Comparison of ENCODE assay signal across 20 cellular contexts in genomic region chr12:89648211-89648930, GRCh38.
A peak's percentile ranks its signal among the peaks of the same experiment; 100 is the strongest.
DNase-seq lines count a peak whose midpoint lies in the region; TF ChIP-seq lines count a peak whose summit lies in the region.
"Had no signal": no experiment of that assay in that cellular context is flagged by ENCODE, and none has a peak within 500 bp of the region (broad histone marks: within the 10 kb centered on the region; RNA-seq: fewer than 3 reads in every experiment).

No MANE protein-coding gene starts in this region.

- TF ChIP-seq POLR2A in erythroblast (IDR thresholded peaks at IDR 0.05; ENCODE audit: low read length) = no peak
- no peak for TF ChIP-seq POLR2A in thyroid gland (IDR thresholded peaks at IDR 0.05)

- H3K27me3 ChIP-seq in mesendoderm (ENCODE audit: insufficient read depth, low read length, poor library complexity) (no peaks in the 10 kb centered on the region), thyroid gland (no peaks in the 10 kb centered on the region)
- H3K27me3 ChIP-seq: heart left ventricle had no signal

- peaks cover 0 to 8% (median 0%) of the 10 kb centered on the region in 7 donors for H3K9me3 Mint-ChIP-seq in CD14-positive monocyte

- no peak overlapping the region for H2BK15ac ChIP-seq in mesendoderm (replicated peaks; ENCODE audit: low read depth)

- H2AK5ac ChIP-seq in mesendoderm (ENCODE audit: low read length) = no peak overlapping the region

- H3K4ac ChIP-seq in mesendoderm (ENCODE audit: low read depth, low read length) = no peak overlapping the region

- intact Hi-C loops in CD14-positive monocyte (cut with micrococcal nuclease) (no loop called here), thyroid gland (cut with DNase I) (no loop called here)

- H3K27ac ChIP-seq in mesendoderm (ENCODE audit: low read depth, low read length) (no peak overlapping the region), thyroid gland (no peak overlapping the region)
- H3K27ac ChIP-seq: coronary artery, heart left ventricle, PC-9, thoracic aorta had no signal

- no peak overlapping the region for H3K56ac ChIP-seq in mesendoderm (ENCODE audit: low read length)

- no peak overlapping the region for H4K5ac ChIP-seq in mesendoderm (ENCODE audit: low read length)

- H3K23ac ChIP-seq in mesendoderm (ENCODE audit: low read length) = no peak overlapping the region

- in situ Hi-C loops in GM13976 (cut with MboI; ENCODE audit: low sequenced_read_pairs, unreplicated experiment) = no loop called here

- H4K8ac ChIP-seq in mesendoderm (ENCODE audit: low read depth, low read length) = no peak overlapping the region

- H3K36me3 Mint-ChIP-seq in CD14-positive monocyte = peaks cover 55 to 69% of the 10 kb centered on the region in 2 donors

- peak; percentile 49 for DNase-seq in CD14-positive monocyte (ENCODE audit: low spot score)
- DNase-seq in RPMI7951 (ENCODE audit: low read depth) = peak; percentile 75
- peak; percentile 86 to 89 for DNase-seq in erythroblast (lab: John Stamatoyannopoulos, UW)
- peak; percentile 92 for DNase-seq in mesendoderm
- no peak for DNase-seq in GM13976 (ENCODE audit: low spot score)
- DNase-seq in thyroid gland = no peak
- no peak for DNase-seq in stimulated activated CD4-positive, alpha-beta T cell treated with anti-CD3 and anti-CD28 coated beads, Interleukin-4, amount 100 ng/mL, for 4 hours
- no peak for DNase-seq in SIG-M5 treated with dmso at 0.1 percent for 504 hours (lab: John Stamatoyannopoulos, UW; ENCODE audit: unreplicated experiment)
- DNase-seq: ACHN; activated CD8-positive, alpha-beta memory T cell treated with anti-CD3 and anti-CD28 coated beads, Interleukin-2, amount 10 ng/mL, durations not matched to agents 7 days and 5 days; DMS79 treated with DMSO at 0.1 percent for 48 hours; Karpas-422; NCI-H2029; PC-9; right cardiac atrium had no signal

- TF ChIP-seq CTCF in CD14-positive monocyte (IDR thresholded peaks at IDR 0.05) (no peak), GM13976 (IDR thresholded peaks at IDR 0.05; ENCODE audit: borderline replicate concordance, control extremely low read depth, extremely low read depth, insufficient read depth, missing control alignments) (no peak), thyroid gland (IDR thresholded peaks at IDR 0.05) (no peak)

- peaks cover 8% of the 10 kb centered on the region for H3K79me1 ChIP-seq in mesendoderm (ENCODE audit: low read length)

- no peak overlapping the region for H3K4me2 ChIP-seq in mesendoderm (ENCODE audit: low read length)
- H3K4me2 ChIP-seq: PC-9 had no signal

- H2BK5ac ChIP-seq in mesendoderm (ENCODE audit: low read length) = no peak overlapping the region

- no peak overlapping the region for H3K4me3 ChIP-seq in mesendoderm (ENCODE audit: low read length)
- no peak overlapping the region for H3K4me3 ChIP-seq in thyroid gland (replicated peaks in 1 of 3)
- H3K4me3 ChIP-seq: coronary artery, heart left ventricle, PC-9, thoracic aorta had no signal

- H3K4me3 Mint-ChIP-seq in CD14-positive monocyte = no peak overlapping the region
- H3K4me3 Mint-ChIP-seq: activated CD8-positive, alpha-beta memory T cell treated with anti-CD3 and anti-CD28 coated beads, Interleukin-2, amount 10 ng/mL, durations not matched to agents 7 days and 5 days; activated naive CD8-positive, alpha-beta T cell; mesothelial cell of epicardium had no signal

- no peaks in the 10 kb centered on the region for H3K9me3 ChIP-seq in thyroid gland
- H3K9me3 ChIP-seq: heart left ventricle, thoracic aorta had no signal

- H3K27ac Mint-ChIP-seq in CD14-positive monocyte = peak overlapping the region in 5 of 7 donors; percentile 5 to 70 (median 35)
- H3K27ac Mint-ChIP-seq: activated CD8-positive, alpha-beta memory T cell treated with anti-CD3 and anti-CD28 coated beads, Interleukin-2, amount 10 ng/mL, durations not matched to agents 7 days and 5 days; activated naive CD8-positive, alpha-beta T cell; mesothelial cell of epicardium had no signal

- H3K9ac ChIP-seq in mesendoderm (ENCODE audit: low read length) = no peak overlapping the region

- H3K18ac ChIP-seq in mesendoderm (ENCODE audit: low read length) = no peak overlapping the region

- H3K36me3 ChIP-seq in mesendoderm (ENCODE audit: control insufficient read depth, insufficient read depth, low read length) = no peaks in the 10 kb centered on the region
- no peaks in the 10 kb centered on the region for H3K36me3 ChIP-seq in thyroid gland
- H3K36me3 ChIP-seq: thoracic aorta had no signal

- H3K4me1 ChIP-seq in mesendoderm (ENCODE audit: control insufficient read depth, low read depth, low read length) (peaks cover 3% of the 10 kb centered on the region), thyroid gland (peaks cover 0 to 9% of the 10 kb centered on the region in 2 donors)

- no peak overlapping the region for H2BK120ac ChIP-seq in mesendoderm (ENCODE audit: low read depth, low read length)

- H3K4me1 Mint-ChIP-seq in CD14-positive monocyte = no peaks in the 10 kb centered on the region
- H3K4me1 Mint-ChIP-seq: activated CD8-positive, alpha-beta memory T cell treated with anti-CD3 and anti-CD28 coated beads, Interleukin-2, amount 10 ng/mL, durations not matched to agents 7 days and 5 days had no signal

- no peaks in the 10 kb centered on the region for H3K79me2 ChIP-seq in mesendoderm (ENCODE audit: control insufficient read depth, insufficient read depth, low read length)

- H3K27me3 Mint-ChIP-seq in CD14-positive monocyte (ENCODE audit: low read depth in 3 of 3) = no peaks in the 10 kb centered on the region
- H3K27me3 Mint-ChIP-seq: activated CD8-positive, alpha-beta memory T cell treated with anti-CD3 and anti-CD28 coated beads, Interleukin-2, amount 10 ng/mL, durations not matched to agents 7 days and 5 days; activated naive CD8-positive, alpha-beta T cell had no signal

- no CpG with 5 or more reads among the region's 4 CpGs for WGBS in mesendoderm (ENCODE audit: extremely low coverage, insufficient coverage, low lambda C conversion rate)
- WGBS in thyroid gland, 2 donors = 73 to 75% methylated on average over 4 of the region's 4 CpGs

Comparison
In these comparisons a context has a peak if more than half of its experiments do, and no peak if none do; other contexts are left out.
1. DNase-seq: peak in CD14-positive monocyte (single experiment), RPMI7951 (single experiment), erythroblast (2 of 2) and mesendoderm (single experiment); none in GM13976 (single experiment), thyroid gland (0 of 2), stimulated activated CD4-positive, alpha-beta T cell treated with anti-CD3 and anti-CD28 coated beads, Interleukin-4, amount 100 ng/mL, for 4 hours (0 of 2) and SIG-M5 treated with dmso at 0.1 percent for 504 hours (single experiment).